8 cellular contexts compared by ENCODE assay signal in genomic region chr1:205813755-205814058, GRCh38. TPM values are rescaled to one million over a fixed set of nuclear protein-coding genes. Genes with fewer than 3 reads are reported as not detected.
DNase-seq lines count a peak whose midpoint lies in the region; TF ChIP-seq lines count a peak whose summit lies in the region.

No MANE protein-coding gene starts in this region.

- CTCF ChIA-PET in PC-9 (lab: Charles Lee): no interaction called here

- H3K79me2 ChIP-seq in PC-9 (ENCODE audit: low read depth): peaks cover 25% of the 10 kb centered on the region; the same call in 1 of the 2 replicates

- H3K9me3 ChIP-seq in PC-9 (ENCODE audit: insufficient read depth, low read depth) (no peaks in the 10 kb centered on the region), neuron (ENCODE audit: low read length) (no peaks in the 10 kb centered on the region)
- no peaks in the 10 kb centered on the region for H3K9me3 ChIP-seq in effector memory CD4-positive, alpha-beta T cell (ENCODE audit: control insufficient read depth, low read length)

- peak overlapping the region; percentile 87 for H3K4me2 ChIP-seq in PC-9

- DNase-seq in Daoy (ENCODE audit: low read depth) (peak; percentile 77), PC-9 (peak in 1 of 2 experiments; percentile 71), NCI-H1417 treated with DMSO at 0.1 percent for 48 hours (lab: John Stamatoyannopoulos, UW) (no peak), ACHN (no peak), germinal center (ENCODE audit: low spot score) (no peak), H4 (ENCODE audit: low spot score) (no peak)
- peak in 2 of 3 donors; percentile 16 to 36 for DNase-seq in effector memory CD4-positive, alpha-beta T cell

- POLR2A ChIA-PET in PC-9 (lab: Charles Lee; ENCODE audit: unreplicated experiment): no interaction called here

- peak overlapping the region; percentile 32; the same call in 1 of the 2 replicates for H3K27ac ChIP-seq in PC-9
- peak overlapping the region; percentile 67 for H3K27ac ChIP-seq in effector memory CD4-positive, alpha-beta T cell (ENCODE audit: insufficient read depth, low read length, poor library complexity, severe bottlenecking)

- no peaks in the 10 kb centered on the region for H4K20me1 ChIP-seq in PC-9 (ENCODE audit: insufficient read depth)

- no peak for TF ChIP-seq CTCF in PC-9 (conservative IDR thresholded peaks at IDR 0.05)

- H3F3A ChIP-seq in PC-9 (ENCODE audit: insufficient read depth, low read depth): no peaks in the 10 kb centered on the region

- intact Hi-C loops in PC-9 (cut with micrococcal nuclease; ENCODE audit: unreplicated experiment): loop anchor here (1.0 to 5.0 kb wide), 3 partner anchors 65 to 94 kb away; no protein-coding TSS in a partner anchor

- H2AFZ ChIP-seq in PC-9 (peak overlapping the region; percentile 97), neuron (ENCODE audit: low read depth, low read length) (peak overlapping the region; percentile 97)

- peaks cover 14% of the 10 kb centered on the region for H3K4me1 ChIP-seq in PC-9 (replicated peaks; ENCODE audit: insufficient read depth)
- H3K4me1 ChIP-seq in effector memory CD4-positive, alpha-beta T cell (ENCODE audit: control insufficient read depth, insufficient read depth, low read length, poor library complexity, severe bottlenecking): peaks cover 19% of the 10 kb centered on the region
- peaks cover 33% of the 10 kb centered on the region for H3K4me1 ChIP-seq in neuron (ENCODE audit: insufficient read depth, low read length)

- no peaks in the 10 kb centered on the region; the same call in 1 of the 2 replicates for H3K9me2 ChIP-seq in PC-9 (ENCODE audit: insufficient read depth)

- BruUV-seq in PC-9 (replicated peaks; lab: Mats Ljungman, UMichigan): no TSS peak

- in situ Hi-C loops in ACHN (cut with HindIII; ENCODE audit: low pct_ligation_motif_present, low pct_unique_long_range_greater_than_20kb, low sequenced_read_pairs): no loop called here

- H3K4me3 ChIP-seq in PC-9: peak overlapping the region; percentile 80
- peak overlapping the region; percentile 82 for H3K4me3 ChIP-seq in effector memory CD4-positive, alpha-beta T cell (ENCODE audit: insufficient read depth, low read depth, low read length, poor library complexity, severe bottlenecking)
- H3K4me3 ChIP-seq in neuron (ENCODE audit: low read length): peak overlapping the region; percentile 69

- no peaks in the 10 kb centered on the region for H3K27me3 ChIP-seq in PC-9 (ENCODE audit: insufficient read depth, low read depth)
- no peaks in the 10 kb centered on the region for H3K27me3 ChIP-seq in effector memory CD4-positive, alpha-beta T cell (replicated peaks; ENCODE audit: control insufficient read depth, insufficient read depth, low read length, poor library complexity, severe bottlenecking)
- H3K27me3 ChIP-seq in neuron (ENCODE audit: insufficient read depth, low read length): no peaks in the 10 kb centered on the region

- peaks cover 9% of the 10 kb centered on the region; the same call in 1 of the 2 replicates for H3K36me3 ChIP-seq in PC-9 (ENCODE audit: low read depth)
- peaks cover 8% of the 10 kb centered on the region for H3K36me3 ChIP-seq in effector memory CD4-positive, alpha-beta T cell (ENCODE audit: control insufficient read depth, insufficient read depth, low read length)
- H3K36me3 ChIP-seq in neuron (ENCODE audit: insufficient read depth, low read length): peaks cover 12% of the 10 kb centered on the region

RNA-seq across cellular contexts. Expression of gene SLC41A1, which starts 0.7 kb away (rescaled TPM):
- total RNA-seq in Daoy (2014; rRNA removed; shearing (Covaris generic)): 20.7 and 25.1 TPM in 2 replicates
- total RNA-seq in PC-9 (2021): 26.5 and 34.5 TPM in 2 replicates
- total RNA-seq in H4 (2014; rRNA removed; shearing (Covaris generic)): 8.2 and 15.7 TPM in 2 replicates

RNA-seq across cellular contexts. Expression of gene PM20D1, which starts 36.2 kb away (rescaled TPM):
- total RNA-seq in Daoy (2014; rRNA removed; shearing (Covaris generic)): not detected in 2 replicates
- not detected in 2 replicates for total RNA-seq in PC-9 (2021)
- total RNA-seq in H4 (2014; rRNA removed; shearing (Covaris generic)): not detected in 2 replicates

RNA-seq across cellular contexts. Expression of gene RAB29, which starts 38.4 kb away (rescaled TPM):
- 9.6 and 10.9 TPM in 2 replicates for total RNA-seq in Daoy (2014; rRNA removed; shearing (Covaris generic))
- total RNA-seq in PC-9 (2021): 10.4 and 11.1 TPM in 2 replicates
- total RNA-seq in H4 (2014; rRNA removed; shearing (Covaris generic)): 15.5 and 15.8 TPM in 2 replicates

Comparison
In these comparisons a context has a peak if more than half of its experiments do, and no peak if none do; other contexts are left out.
1. DNase-seq: peak in Daoy (single experiment) and effector memory CD4-positive, alpha-beta T cell (2 of 3); none in NCI-H1417 treated with DMSO at 0.1 percent for 48 hours (single experiment), ACHN (single experiment), germinal center (single experiment) and H4 (single experiment).
2. Peak in every context shown above with its lines, with median percentiles within 50 percentile points of each other: H3K4me3 ChIP-seq.